In the genomic region with DNA sequence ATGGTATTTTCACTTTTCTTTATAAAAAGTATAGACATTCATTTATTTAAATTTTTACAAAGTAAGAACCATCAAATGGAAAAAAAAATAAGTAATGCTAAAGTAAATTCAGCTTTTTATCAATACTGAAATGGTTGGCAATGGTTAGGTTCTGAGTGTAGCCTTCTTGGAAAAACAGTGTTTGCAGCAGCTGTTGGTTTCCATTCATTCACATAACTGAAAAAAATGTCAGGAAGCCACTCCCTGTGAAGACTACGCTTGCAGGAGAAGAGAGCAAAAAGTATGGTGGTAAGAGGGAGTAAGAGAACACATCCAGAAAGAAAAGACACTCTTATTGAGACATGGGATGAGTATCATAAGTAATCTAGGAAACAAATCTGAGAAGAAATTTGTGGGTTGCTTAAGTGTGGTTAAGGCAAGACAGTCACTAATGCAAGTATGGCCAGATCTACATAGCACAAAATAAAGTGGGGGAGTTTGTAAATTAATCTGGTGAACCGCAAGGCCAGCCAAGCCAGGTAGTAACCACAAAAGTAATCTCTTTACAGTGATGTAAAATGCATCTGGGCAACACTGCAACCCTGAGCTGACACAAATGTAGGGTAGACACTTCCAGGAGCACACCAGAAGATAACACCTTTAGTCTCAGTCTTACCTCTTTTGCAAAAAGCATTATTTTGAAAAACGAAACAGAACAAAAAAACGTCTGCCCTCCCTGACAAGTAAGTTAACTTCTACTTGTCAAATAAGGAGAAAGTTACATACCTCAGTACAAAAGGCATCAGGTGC, we compare ENCODE assay signal across 24 cellular contexts.
"Had no signal": no experiment of that assay in that cellular context is flagged by ENCODE, and none has a peak within 500 bp of the region (broad histone marks: within the 10 kb centered on the region; RNA-seq: fewer than 3 reads in every experiment).

No MANE protein-coding gene starts in this region.

- H3K4me3 Mint-ChIP-seq: activated naive CD4-positive, alpha-beta T cell treated with anti-CD3 and anti-CD28 coated beads for 36 hours; endodermal cell; mesothelial cell of epicardium; naive B cell; nephron progenitor cell; stimulated activated memory B cell treated with anti-CD40 and anti-IgM and Interleukin-4, amounts not matched to agents 10 μg/mL and 1 μg/mL and 100 μg/mL, for 72 hours had no signal

- H3K27ac ChIP-seq: neutrophil, sigmoid colon, tibial nerve, VCaP had no signal

- H3K36me3 Mint-ChIP-seq: mesothelial cell of epicardium; naive B cell; stimulated activated memory B cell treated with anti-CD40 and anti-IgM and Interleukin-4, amounts not matched to agents 10 μg/mL and 1 μg/mL and 100 μg/mL, for 72 hours had no signal

- ATAC-seq: esophagus mucosa; stimulated activated memory B cell treated with anti-CD40 and anti-IgM and Interleukin-4, amounts not matched to agents 10 μg/mL and 1 μg/mL and 100 μg/mL, for 72 hours had no signal

- H3K4me1 ChIP-seq: sigmoid colon, tibial nerve had no signal

- FAIRE-seq: astrocyte, small intestine, TTC549 had no signal

- H3K9me3 Mint-ChIP-seq: activated naive CD4-positive, alpha-beta T cell treated with anti-CD3 and anti-CD28 coated beads for 36 hours; endodermal cell; mesothelial cell of epicardium; naive B cell; nephron progenitor cell; stimulated activated memory B cell treated with anti-CD40 and anti-IgM and Interleukin-4, amounts not matched to agents 10 μg/mL and 1 μg/mL and 100 μg/mL, for 72 hours had no signal

- DNase-seq: activated CD4-positive, alpha-beta T cell treated with anti-CD3 and anti-CD28 coated beads for 4 hours; activated CD4-positive, alpha-beta T cell treated with anti-CD3 and anti-CD28 coated beads, Interleukin-2, amount 50 U/mL, for 48 hours; activated effector memory CD4-positive, alpha-beta T cell treated with anti-CD3 and anti-CD28 coated beads, Interleukin-2, amount 50 U/mL, for 16 hours; activated naive CD4-positive, alpha-beta T cell treated with anti-CD3 and anti-CD28 coated beads for 36 hours; amniotic stem cell; caudate nucleus; endodermal cell; foreskin fibroblast; head of caudate nucleus; hippocampal formation; naive B cell; nephron progenitor cell; sigmoid colon; small intestine; stimulated activated CD4-positive, alpha-beta T cell treated with anti-CD3 and anti-CD28 coated beads, Interleukin-4, amount 100 ng/mL, for 24 hours had no signal

- H3K27ac Mint-ChIP-seq: activated naive CD4-positive, alpha-beta T cell treated with anti-CD3 and anti-CD28 coated beads for 36 hours; endodermal cell; mesothelial cell of epicardium; naive B cell; nephron progenitor cell; progenitor cell of endocrine pancreas; stimulated activated memory B cell treated with anti-CD40 and anti-IgM and Interleukin-4, amounts not matched to agents 10 μg/mL and 1 μg/mL and 100 μg/mL, for 72 hours had no signal

- H3K27me3 Mint-ChIP-seq: progenitor cell of endocrine pancreas had no signal

- H3K4me1 Mint-ChIP-seq: endodermal cell; mesothelial cell of epicardium; naive B cell; nephron progenitor cell; stimulated activated memory B cell treated with anti-CD40 and anti-IgM and Interleukin-4, amounts not matched to agents 10 μg/mL and 1 μg/mL and 100 μg/mL, for 72 hours had no signal

- H3K27me3 ChIP-seq: neutrophil, sigmoid colon, tibial nerve had no signal

- H3K36me3 ChIP-seq: neutrophil had no signal

- H3K9me3 ChIP-seq: neutrophil, sigmoid colon, tibial nerve had no signal

- H3K4me3 ChIP-seq: sigmoid colon, tibial nerve had no signal
